ENCODE assay signal across 19 cellular contexts in genomic region chr3:112735927-112736326, GRCh38.
DNase-seq lines count a peak whose midpoint lies in the region; TF ChIP-seq lines count a peak whose summit lies in the region.
"Had no signal": no experiment of that assay in that cellular context is flagged by ENCODE, and none has a peak within 500 bp of the region (broad histone marks: within the 10 kb centered on the region; RNA-seq: fewer than 3 reads in every experiment).

No MANE protein-coding gene starts in this region.

- peak overlapping the region; percentile 83 for H3K4me2 ChIP-seq in OCI-LY3 (ENCODE audit: low read length)
- H3K4me2 ChIP-seq: KMS-11 had no signal

- TF ChIP-seq CTCF in OCI-LY3 (IDR thresholded peaks at IDR 0.05; ENCODE audit: low read depth, low read length): 0 out of 2 replicates have a peak, but pooled peaks have one; percentile 16

- no peaks in the 10 kb centered on the region for H4K20me1 ChIP-seq in OCI-LY3 (ENCODE audit: insufficient read depth, low read length)

- H3K9ac ChIP-seq in OCI-LY3 (ENCODE audit: low read length): peak overlapping the region; percentile 41
- H3K9ac ChIP-seq in adipocyte (ENCODE audit: low read length): peak overlapping the region; percentile 43
- H3K9ac ChIP-seq: KMS-11 had no signal

- peaks cover 50% of the 10 kb centered on the region for H3K4me1 Mint-ChIP-seq in activated naive CD4-positive, alpha-beta T cell treated with anti-CD3 and anti-CD28 coated beads for 36 hours (ENCODE audit: low read depth)

- no peaks in the 10 kb centered on the region for H3K36me3 Mint-ChIP-seq in activated naive CD4-positive, alpha-beta T cell treated with anti-CD3 and anti-CD28 coated beads for 36 hours (ENCODE audit: low read depth)

- peak; percentile 12 for DNase-seq in activated naive CD4-positive, alpha-beta T cell treated with anti-CD3 and anti-CD28 coated beads for 36 hours
- DNase-seq in activated naive CD4-positive, alpha-beta T cell treated with anti-CD3 and anti-CD28 coated beads, Interleukin-2, amount 50 U/mL, for 16 hours: no peak
- DNase-seq in adipocyte (ENCODE audit: low read depth) (no peak), superior temporal gyrus (ENCODE audit: extremely low spot score) (peak; percentile 19), T-helper 9 cell (no peak), NCI-H524 treated with DMSO at 0.1 percent for 48 hours (lab: John Stamatoyannopoulos, UW) (no peak), NCI-H1417 treated with DMSO at 0.1 percent for 48 hours (lab: John Stamatoyannopoulos, UW) (no peak)
- DNase-seq: activated CD4-positive, alpha-beta T cell treated with anti-CD3 and anti-CD28 coated beads for 48 hours; activated T-cell treated with anti-CD3 and anti-CD28 coated beads, Interleukin-2, amount 50 U/mL, for 1 hour; Caco-2; left colon; NCI-H1092; NCI-H2081; right lobe of liver; stomach had no signal

- H2AFZ ChIP-seq in OCI-LY3 (ENCODE audit: low read depth, low read length): no peak overlapping the region

- CTCF ChIA-PET in activated naive CD4-positive, alpha-beta T cell treated with anti-CD3 and anti-CD28 coated beads for 36 hours (lab: Charles Lee): interaction anchor here (0.7 to 4.6 kb wide), 15 partner anchors 10 to 553 kb away, joined by 3 to 54 read pairs (median 7); partner anchors contain the start of gene CCDC80

- peak overlapping the region; percentile 41 for H3K27ac Mint-ChIP-seq in activated naive CD4-positive, alpha-beta T cell treated with anti-CD3 and anti-CD28 coated beads for 36 hours
- H3K27ac Mint-ChIP-seq: mesothelial cell of epicardium had no signal

- intact Hi-C loops in activated naive CD4-positive, alpha-beta T cell treated with anti-CD3 and anti-CD28 coated beads for 36 hours (cut with micrococcal nuclease): loop anchor here (2.0 to 5.0 kb wide), 3 partner anchors 59 to 599 kb away; no protein-coding TSS in a partner anchor

- H3K27me3 Mint-ChIP-seq in activated naive CD4-positive, alpha-beta T cell treated with anti-CD3 and anti-CD28 coated beads for 36 hours (ENCODE audit: low read depth): no peaks in the 10 kb centered on the region

- H3K27me3 ChIP-seq in OCI-LY3 (ENCODE audit: low read depth, low read length): no peaks in the 10 kb centered on the region
- H3K27me3 ChIP-seq in adipocyte (replicated peaks; ENCODE audit: control insufficient read depth, insufficient read depth, low read length): no peaks in the 10 kb centered on the region
- H3K27me3 ChIP-seq: cardiac muscle cell, right lobe of liver, stomach had no signal

- no peak overlapping the region for H3K4me3 Mint-ChIP-seq in activated naive CD4-positive, alpha-beta T cell treated with anti-CD3 and anti-CD28 coated beads for 36 hours
- H3K4me3 Mint-ChIP-seq: mesothelial cell of epicardium had no signal

- no peaks in the 10 kb centered on the region for H3K9me3 ChIP-seq in OCI-LY3 (ENCODE audit: insufficient read depth, low read length)
- H3K9me3 ChIP-seq in adipocyte (ENCODE audit: control insufficient read depth, low read length): no peaks in the 10 kb centered on the region
- H3K9me3 ChIP-seq: right lobe of liver, stomach had no signal

- no peaks in the 10 kb centered on the region for H3K9me3 Mint-ChIP-seq in activated naive CD4-positive, alpha-beta T cell treated with anti-CD3 and anti-CD28 coated beads for 36 hours

- H3K27ac ChIP-seq in OCI-LY3 (ENCODE audit: low read length): no peak overlapping the region
- H3K27ac ChIP-seq: cardiac muscle cell, KMS-11, right lobe of liver, stomach had no signal

- H3K4me3 ChIP-seq in OCI-LY3 (ENCODE audit: low read length): peak overlapping the region; percentile 46
- no peak overlapping the region for H3K4me3 ChIP-seq in adipocyte (ENCODE audit: low read length)
- H3K4me3 ChIP-seq: cardiac muscle cell, right lobe of liver, stomach had no signal

- H3K4me1 ChIP-seq in OCI-LY3 (ENCODE audit: low read length) (peaks cover 56% of the 10 kb centered on the region), adipocyte (ENCODE audit: control insufficient read depth, insufficient read depth, low read length) (peaks cover 52% of the 10 kb centered on the region)
- H3K4me1 ChIP-seq: right lobe of liver had no signal

- H3K36me3 ChIP-seq in OCI-LY3 (replicated peaks; ENCODE audit: low read depth, low read length) (no peaks in the 10 kb centered on the region), adipocyte (ENCODE audit: control insufficient read depth, insufficient read depth, low read length, severe bottlenecking) (no peaks in the 10 kb centered on the region)
- H3K36me3 ChIP-seq: cardiac muscle cell, right lobe of liver, stomach had no signal

- no peaks in the 10 kb centered on the region for H3K79me2 ChIP-seq in OCI-LY3 (ENCODE audit: low read length)

Comparison
In these comparisons a context has a peak if more than half of its experiments do, and no peak if none do; other contexts are left out.
1. DNase-seq: peak in activated naive CD4-positive, alpha-beta T cell treated with anti-CD3 and anti-CD28 coated beads for 36 hours (single experiment) and superior temporal gyrus (single experiment); none in activated naive CD4-positive, alpha-beta T cell treated with anti-CD3 and anti-CD28 coated beads, Interleukin-2, amount 50 U/mL, for 16 hours (single experiment), adipocyte (single experiment), T-helper 9 cell (single experiment), NCI-H524 treated with DMSO at 0.1 percent for 48 hours (single experiment) and NCI-H1417 treated with DMSO at 0.1 percent for 48 hours (single experiment).